In the genomic region with DNA sequence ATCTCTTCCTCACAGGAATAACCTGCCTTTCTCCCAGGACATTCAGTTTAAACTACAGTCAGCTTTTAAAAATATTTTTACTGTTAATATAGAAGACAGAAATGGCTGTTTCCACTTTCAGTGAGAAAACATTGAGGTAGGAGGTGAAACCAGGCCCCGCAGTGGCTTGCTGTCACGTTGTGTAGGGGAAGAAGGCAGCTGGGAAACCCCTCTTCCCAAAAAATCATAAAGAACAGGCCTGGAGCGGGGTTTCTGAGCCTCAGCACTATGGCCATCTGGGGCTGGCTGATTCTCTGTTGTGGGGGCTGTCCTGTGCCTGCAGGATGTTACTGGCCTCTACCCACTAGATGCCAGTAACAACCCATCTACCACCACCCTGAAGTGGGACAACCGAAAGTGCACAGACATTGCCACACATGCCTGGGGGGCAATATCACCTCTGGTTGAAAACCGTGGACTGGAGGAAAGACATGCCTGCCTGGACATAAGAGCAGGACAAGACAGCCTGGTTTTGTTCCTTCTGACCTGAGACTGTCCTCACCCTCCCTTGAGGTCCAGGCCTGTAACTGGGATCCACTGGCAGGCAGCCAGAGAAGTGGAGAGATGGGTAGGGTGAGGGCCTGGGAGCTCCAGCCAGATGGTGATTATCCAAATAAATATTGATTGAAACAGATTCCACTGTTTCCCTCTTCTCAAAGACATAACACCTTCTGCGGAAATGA, we compare ENCODE assay signal across 15 cellular contexts. TPM values are rescaled to one million over a fixed set of nuclear protein-coding genes. Genes with fewer than 3 reads are reported as not detected.
A peak's percentile ranks its signal among the peaks of the same experiment; 100 is the strongest.
DNase-seq lines count a peak whose midpoint lies in the region; ATAC-seq and TF ChIP-seq lines count a peak whose summit lies in the region.
"Had no signal": no experiment of that assay in that cellular context is flagged by ENCODE, and none has a peak within 500 bp of the region (broad histone marks: within the 10 kb centered on the region; RNA-seq: fewer than 3 reads in every experiment).

No MANE protein-coding gene starts in this region.

- no peaks in the 10 kb centered on the region for H3K27me3 ChIP-seq in right atrium auricular region

- no peak overlapping the region for H3K4me3 ChIP-seq in right atrium auricular region

- peaks cover 24% of the 10 kb centered on the region for H3K27me3 Mint-ChIP-seq in osteocyte (ENCODE audit: unreplicated experiment)

- H3K36me3 ChIP-seq in right atrium auricular region = no peaks in the 10 kb centered on the region

- no peaks in the 10 kb centered on the region for H3K4me1 Mint-ChIP-seq in osteocyte (ENCODE audit: unreplicated experiment)

- TF ChIP-seq CTCF in right atrium auricular region (IDR thresholded peaks at IDR 0.05) (no peak), VCaP (conservative IDR thresholded peaks at IDR 0.05) (no peak), osteocyte (IDR thresholded peaks at IDR 0.05) (no peak)

- no peaks in the 10 kb centered on the region for H3K9me3 Mint-ChIP-seq in osteocyte (ENCODE audit: unreplicated experiment)
- H3K9me3 Mint-ChIP-seq: CD8-positive, alpha-beta T cell had no signal

- H3K9me3 ChIP-seq in right atrium auricular region = no peaks in the 10 kb centered on the region

- H3K4me3 Mint-ChIP-seq in osteocyte (ENCODE audit: unreplicated experiment) = no peak overlapping the region
- H3K4me3 Mint-ChIP-seq: CD8-positive, alpha-beta T cell had no signal

- no peak for ATAC-seq in GM21717 (IDR thresholded peaks at IDR 0.05; ENCODE audit: unreplicated experiment)
- ATAC-seq: CD8-positive, alpha-beta T cell had no signal

- H3K36me3 Mint-ChIP-seq in osteocyte (ENCODE audit: unreplicated experiment) = no peaks in the 10 kb centered on the region
- H3K36me3 Mint-ChIP-seq: CD8-positive, alpha-beta T cell had no signal

- no peak overlapping the region for H3K27ac Mint-ChIP-seq in osteocyte (ENCODE audit: unreplicated experiment)
- H3K27ac Mint-ChIP-seq: CD8-positive, alpha-beta T cell had no signal

- no peak overlapping the region for H3K27ac ChIP-seq in right atrium auricular region
- H3K27ac ChIP-seq in VCaP = peak overlapping the region; percentile 49; the same call in 1 of the 2 replicates

- H3K4me1 ChIP-seq in right atrium auricular region = no peaks in the 10 kb centered on the region

- intact Hi-C loops in cardiac septum (cut with DNase I) = no loop called here

- peak; percentile 70 for DNase-seq in cardiac septum (ENCODE audit: low spot score)
- no peak for DNase-seq in right atrium auricular region (ENCODE audit: low spot score)
- DNase-seq in NCI-H69 (lab: John Stamatoyannopoulos, UW) = peak; percentile 52
- peak; percentile 33 for DNase-seq in ureter (ENCODE audit: low spot score)
- no peak for DNase-seq in osteocyte (ENCODE audit: extremely low spot score, unreplicated experiment)
- DNase-seq: EL, Kasumi-1, NCI-H1436 treated with DMSO at 0.1 percent for 48 hours, NCI-H2171, NCI-H510A treated with DMSO at 0.1 percent for 48 hours, SHP77 treated with DMSO at 0.1 percent for 48 hours, T-helper 2 cell had no signal

RNA-seq across cellular contexts. Expression of a gene that starts 43.9 kb away (rescaled TPM):
- 61.9 TPM for total RNA-seq in cardiac septum
- total RNA-seq in right atrium auricular region = 100 to 1,000 TPM; 119 to 128 TPM
- total RNA-seq in ureter = 17.7 TPM
- total RNA-seq in osteocyte = not detected in 2 replicates

RNA-seq across cellular contexts. Expression of a gene that starts 56.6 kb away (rescaled TPM):
- total RNA-seq in cardiac septum (26.5 TPM), right atrium auricular region (10 to 100 TPM; 14.5 to 78.6 TPM), ureter (50.7 TPM), osteocyte (0.73 TPM in 1 of 2 replicates, not detected in the other)

Comparison
In these comparisons a context has a peak if more than half of its experiments do, and no peak if none do; other contexts are left out.
1. DNase-seq: peak in cardiac septum (single experiment), NCI-H69 (single experiment) and ureter (single experiment); none in right atrium auricular region (single experiment) and osteocyte (single experiment).
2. RNA of a gene that starts 43.9 kb away (total RNA-seq): 119 to 128 TPM in right atrium auricular region, 61.9 TPM in cardiac septum (single experiment) and 17.7 TPM in ureter (single experiment); not detected in osteocyte; every median in the first group is over 10 times any median in the second.